ENCODE assay signal across 1 cellular context in the genomic region with DNA sequence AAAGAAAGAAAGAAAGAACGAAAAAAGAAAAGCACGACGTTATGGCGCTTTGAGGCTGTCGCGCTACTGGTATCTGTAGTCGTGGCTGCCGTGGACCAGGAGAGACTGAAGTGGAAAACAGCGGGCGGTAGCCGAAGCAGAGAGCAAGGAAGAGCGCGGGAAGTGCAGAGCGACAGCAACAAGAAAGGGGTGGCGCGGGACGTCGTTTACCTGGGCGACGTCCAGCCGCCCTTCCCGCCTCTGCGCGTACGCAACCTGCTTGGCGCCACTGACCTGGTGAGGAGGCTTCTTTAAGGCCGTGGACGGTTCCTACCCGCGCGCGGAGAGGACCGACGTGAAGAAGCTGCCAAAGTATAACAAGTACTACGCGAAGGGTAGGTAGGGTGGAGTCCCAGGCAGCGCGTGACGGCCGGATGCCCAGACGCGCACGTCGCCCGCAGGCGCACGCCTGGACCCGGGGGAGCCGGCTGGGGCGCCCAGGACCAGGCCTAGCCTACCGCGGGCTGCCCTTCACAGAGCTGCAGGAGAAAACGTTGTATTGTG.
TF ChIP-seq lines count a peak whose summit lies in the region.

No MANE protein-coding gene starts in this region.

TF ChIP-seq in WTC11, 78 proteins besides CTCF, POLR2A, EP300 and RAD21 (continued from another document):
- TF ChIP-seq, protein P1, sequence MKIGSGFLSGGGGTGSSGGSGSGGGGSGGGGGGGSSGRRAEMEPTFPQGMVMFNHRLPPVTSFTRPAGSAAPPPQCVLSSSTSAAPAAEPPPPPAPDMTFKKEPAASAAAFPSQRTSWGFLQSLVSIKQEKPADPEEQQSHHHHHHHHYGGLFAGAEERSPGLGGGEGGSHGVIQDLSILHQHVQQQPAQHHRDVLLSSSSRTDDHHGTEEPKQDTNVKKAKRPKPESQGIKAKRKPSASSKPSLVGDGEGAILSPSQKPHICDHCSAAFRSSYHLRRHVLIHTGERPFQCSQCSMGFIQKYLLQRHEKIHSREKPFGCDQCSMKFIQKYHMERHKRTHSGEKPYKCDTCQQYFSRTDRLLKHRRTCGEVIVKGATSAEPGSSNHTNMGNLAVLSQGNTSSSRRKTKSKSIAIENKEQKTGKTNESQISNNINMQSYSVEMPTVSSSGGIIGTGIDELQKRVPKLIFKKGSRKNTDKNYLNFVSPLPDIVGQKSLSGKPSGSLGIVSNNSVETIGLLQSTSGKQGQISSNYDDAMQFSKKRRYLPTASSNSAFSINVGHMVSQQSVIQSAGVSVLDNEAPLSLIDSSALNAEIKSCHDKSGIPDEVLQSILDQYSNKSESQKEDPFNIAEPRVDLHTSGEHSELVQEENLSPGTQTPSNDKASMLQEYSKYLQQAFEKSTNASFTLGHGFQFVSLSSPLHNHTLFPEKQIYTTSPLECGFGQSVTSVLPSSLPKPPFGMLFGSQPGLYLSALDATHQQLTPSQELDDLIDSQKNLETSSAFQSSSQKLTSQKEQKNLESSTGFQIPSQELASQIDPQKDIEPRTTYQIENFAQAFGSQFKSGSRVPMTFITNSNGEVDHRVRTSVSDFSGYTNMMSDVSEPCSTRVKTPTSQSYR (CRISPR knock-in tag; IDR thresholded peaks at IDR 0.05), result no peak; the same call in 1 of the 2 replicates
